ENCODE assay signal across 1 cellular context in the genomic region with DNA sequence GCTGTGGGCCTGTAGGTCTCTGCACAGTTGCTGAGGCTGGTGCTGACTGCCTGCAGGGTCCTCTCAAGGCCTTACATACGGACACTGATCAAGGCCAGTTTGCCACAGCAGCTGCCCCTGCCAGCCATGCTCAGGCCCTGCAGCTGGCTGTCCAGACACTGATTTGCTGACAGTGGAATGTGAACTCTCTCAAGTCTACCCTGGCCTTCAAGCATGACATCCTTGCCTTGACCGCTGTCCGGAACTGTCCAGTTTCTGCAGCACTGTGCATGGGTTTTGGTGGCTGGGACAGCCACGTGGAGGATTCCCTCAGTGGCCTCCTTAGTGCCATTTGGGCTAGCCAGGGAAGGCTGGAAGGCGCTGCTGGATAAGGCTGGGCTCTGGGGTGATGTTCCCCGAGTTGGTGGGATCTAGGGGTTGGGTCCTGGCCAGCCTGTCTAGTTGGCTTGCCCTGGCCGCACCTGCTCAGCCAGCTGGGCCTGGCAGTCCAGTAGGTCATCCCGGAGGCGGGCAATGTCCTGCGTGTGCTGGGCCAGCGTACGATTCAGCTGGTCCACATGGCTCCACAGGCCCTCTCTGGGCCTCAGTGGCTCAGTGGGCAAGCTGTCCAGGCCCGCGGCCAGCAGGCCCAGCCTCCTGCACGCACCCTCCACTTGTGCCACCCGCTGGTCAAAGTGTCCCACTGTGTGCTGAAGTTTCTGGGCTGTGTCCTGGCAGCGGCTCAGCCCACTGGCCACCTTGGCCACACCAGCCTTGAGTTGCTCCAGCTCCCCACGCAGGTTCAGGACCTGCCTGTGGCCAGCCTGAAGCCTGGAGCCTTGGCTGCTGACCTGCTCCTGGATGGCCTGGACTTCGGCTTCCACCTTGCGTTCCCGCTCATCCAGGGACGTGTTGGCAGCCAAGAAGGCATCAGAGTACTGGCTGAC.
TF ChIP-seq lines count a peak whose summit lies in the region.

No MANE protein-coding gene starts in this region.

TF ChIP-seq in SK-N-SH, 30 proteins besides CTCF, POLR2A, EP300 and RAD21 (continued from another document):
- TF ChIP-seq, protein P1, sequence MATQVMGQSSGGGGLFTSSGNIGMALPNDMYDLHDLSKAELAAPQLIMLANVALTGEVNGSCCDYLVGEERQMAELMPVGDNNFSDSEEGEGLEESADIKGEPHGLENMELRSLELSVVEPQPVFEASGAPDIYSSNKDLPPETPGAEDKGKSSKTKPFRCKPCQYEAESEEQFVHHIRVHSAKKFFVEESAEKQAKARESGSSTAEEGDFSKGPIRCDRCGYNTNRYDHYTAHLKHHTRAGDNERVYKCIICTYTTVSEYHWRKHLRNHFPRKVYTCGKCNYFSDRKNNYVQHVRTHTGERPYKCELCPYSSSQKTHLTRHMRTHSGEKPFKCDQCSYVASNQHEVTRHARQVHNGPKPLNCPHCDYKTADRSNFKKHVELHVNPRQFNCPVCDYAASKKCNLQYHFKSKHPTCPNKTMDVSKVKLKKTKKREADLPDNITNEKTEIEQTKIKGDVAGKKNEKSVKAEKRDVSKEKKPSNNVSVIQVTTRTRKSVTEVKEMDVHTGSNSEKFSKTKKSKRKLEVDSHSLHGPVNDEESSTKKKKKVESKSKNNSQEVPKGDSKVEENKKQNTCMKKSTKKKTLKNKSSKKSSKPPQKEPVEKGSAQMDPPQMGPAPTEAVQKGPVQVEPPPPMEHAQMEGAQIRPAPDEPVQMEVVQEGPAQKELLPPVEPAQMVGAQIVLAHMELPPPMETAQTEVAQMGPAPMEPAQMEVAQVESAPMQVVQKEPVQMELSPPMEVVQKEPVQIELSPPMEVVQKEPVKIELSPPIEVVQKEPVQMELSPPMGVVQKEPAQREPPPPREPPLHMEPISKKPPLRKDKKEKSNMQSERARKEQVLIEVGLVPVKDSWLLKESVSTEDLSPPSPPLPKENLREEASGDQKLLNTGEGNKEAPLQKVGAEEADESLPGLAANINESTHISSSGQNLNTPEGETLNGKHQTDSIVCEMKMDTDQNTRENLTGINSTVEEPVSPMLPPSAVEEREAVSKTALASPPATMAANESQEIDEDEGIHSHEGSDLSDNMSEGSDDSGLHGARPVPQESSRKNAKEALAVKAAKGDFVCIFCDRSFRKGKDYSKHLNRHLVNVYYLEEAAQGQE (IDR thresholded peaks at IDR 0.05; ENCODE audit: low read depth, low read length) = no peak
- TF ChIP-seq NRF1 (IDR thresholded peaks at IDR 0.05; ENCODE audit: low read depth, low read length) (no peak), JUND (IDR thresholded peaks at IDR 0.05) (no peak), SIN3A (IDR thresholded peaks at IDR 0.05; ENCODE audit: borderline replicate concordance, low read depth, low read length) (no peak), TAF1 (IDR thresholded peaks at IDR 0.05; ENCODE audit: borderline replicate concordance, low read depth, low read length) (no peak), FOXM1 (IDR thresholded peaks at IDR 0.05; ENCODE audit: low read depth) (no peak), CHD2 (IDR thresholded peaks at IDR 0.05; ENCODE audit: low read length, partially characterized antibody) (no peak)
- TF ChIP-seq, protein P2, sequence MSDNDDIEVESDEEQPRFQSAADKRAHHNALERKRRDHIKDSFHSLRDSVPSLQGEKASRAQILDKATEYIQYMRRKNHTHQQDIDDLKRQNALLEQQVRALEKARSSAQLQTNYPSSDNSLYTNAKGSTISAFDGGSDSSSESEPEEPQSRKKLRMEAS (IDR thresholded peaks at IDR 0.05; ENCODE audit: low read depth) = no peak
- TF ChIP-seq, protein P3, sequence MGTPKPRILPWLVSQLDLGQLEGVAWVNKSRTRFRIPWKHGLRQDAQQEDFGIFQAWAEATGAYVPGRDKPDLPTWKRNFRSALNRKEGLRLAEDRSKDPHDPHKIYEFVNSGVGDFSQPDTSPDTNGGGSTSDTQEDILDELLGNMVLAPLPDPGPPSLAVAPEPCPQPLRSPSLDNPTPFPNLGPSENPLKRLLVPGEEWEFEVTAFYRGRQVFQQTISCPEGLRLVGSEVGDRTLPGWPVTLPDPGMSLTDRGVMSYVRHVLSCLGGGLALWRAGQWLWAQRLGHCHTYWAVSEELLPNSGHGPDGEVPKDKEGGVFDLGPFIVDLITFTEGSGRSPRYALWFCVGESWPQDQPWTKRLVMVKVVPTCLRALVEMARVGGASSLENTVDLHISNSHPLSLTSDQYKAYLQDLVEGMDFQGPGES (IDR thresholded peaks at IDR 0.05; ENCODE audit: low read depth, low read length) = no peak
- TF ChIP-seq, protein P4, sequence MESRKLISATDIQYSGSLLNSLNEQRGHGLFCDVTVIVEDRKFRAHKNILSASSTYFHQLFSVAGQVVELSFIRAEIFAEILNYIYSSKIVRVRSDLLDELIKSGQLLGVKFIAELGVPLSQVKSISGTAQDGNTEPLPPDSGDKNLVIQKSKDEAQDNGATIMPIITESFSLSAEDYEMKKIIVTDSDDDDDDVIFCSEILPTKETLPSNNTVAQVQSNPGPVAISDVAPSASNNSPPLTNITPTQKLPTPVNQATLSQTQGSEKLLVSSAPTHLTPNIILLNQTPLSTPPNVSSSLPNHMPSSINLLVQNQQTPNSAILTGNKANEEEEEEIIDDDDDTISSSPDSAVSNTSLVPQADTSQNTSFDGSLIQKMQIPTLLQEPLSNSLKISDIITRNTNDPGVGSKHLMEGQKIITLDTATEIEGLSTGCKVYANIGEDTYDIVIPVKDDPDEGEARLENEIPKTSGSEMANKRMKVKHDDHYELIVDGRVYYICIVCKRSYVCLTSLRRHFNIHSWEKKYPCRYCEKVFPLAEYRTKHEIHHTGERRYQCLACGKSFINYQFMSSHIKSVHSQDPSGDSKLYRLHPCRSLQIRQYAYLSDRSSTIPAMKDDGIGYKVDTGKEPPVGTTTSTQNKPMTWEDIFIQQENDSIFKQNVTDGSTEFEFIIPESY (IDR thresholded peaks at IDR 0.05; ENCODE audit: borderline replicate concordance, low read depth) = no peak
